Comparison of ENCODE assay signal across 12 cellular contexts in genomic region chr2:160111951-160112798, GRCh38. TPM values are rescaled to one million over a fixed set of nuclear protein-coding genes. Genes with fewer than 3 reads are reported as not detected.
DNase-seq lines count a peak whose midpoint lies in the region; ATAC-seq and TF ChIP-seq lines count a peak whose summit lies in the region.
"Had no signal": no experiment of that assay in that cellular context is flagged by ENCODE, and none has a peak within 500 bp of the region (broad histone marks: within the 10 kb centered on the region; RNA-seq: fewer than 3 reads in every experiment).

No MANE protein-coding gene starts in this region.

- no peaks in the 10 kb centered on the region for H3K36me3 Mint-ChIP-seq in stimulated activated effector memory CD8-positive, alpha-beta T cell treated with anti-CD3 and anti-CD28 coated beads, Interleukin-12 subunit alpha, Interleukin-12 subunit beta, amount 100 ng/mL, for 72 hours
- H3K36me3 Mint-ChIP-seq in activated naive CD8-positive, alpha-beta T cell treated with anti-CD3 and anti-CD28 coated beads for 36 hours = no peaks in the 10 kb centered on the region
- H3K36me3 Mint-ChIP-seq: activated CD4-positive, alpha-beta memory T cell treated with anti-CD3 and anti-CD28 coated beads for 36 hours; activated naive CD8-positive, alpha-beta T cell had no signal

- H3K4me1 Mint-ChIP-seq in stimulated activated effector memory CD8-positive, alpha-beta T cell treated with anti-CD3 and anti-CD28 coated beads, Interleukin-12 subunit alpha, Interleukin-12 subunit beta, amount 100 ng/mL, for 72 hours = no peaks in the 10 kb centered on the region
- H3K4me1 Mint-ChIP-seq in activated naive CD8-positive, alpha-beta T cell treated with anti-CD3 and anti-CD28 coated beads for 36 hours = no peaks in the 10 kb centered on the region

- no peaks in the 10 kb centered on the region for H3K36me3 ChIP-seq in mucosa of descending colon (ENCODE audit: low read depth)

- no peak for DNase-seq in stimulated activated effector memory CD8-positive, alpha-beta T cell treated with anti-CD3 and anti-CD28 coated beads, Interleukin-12 subunit alpha, Interleukin-12 subunit beta, amount 100 ng/mL, for 72 hours (ENCODE audit: low spot score in 2 of 2)
- no peak for DNase-seq in mucosa of descending colon
- no peak for DNase-seq in activated naive CD8-positive, alpha-beta T cell treated with anti-CD3 and anti-CD28 coated beads for 36 hours
- no peak for DNase-seq in NCI-H2196 (lab: John Stamatoyannopoulos, UW; ENCODE audit: unreplicated experiment)
- DNase-seq: activated CD4-positive, alpha-beta memory T cell treated with anti-CD3 and anti-CD28 coated beads for 36 hours; upper lobe of right lung had no signal

- H3K9me3 ChIP-seq in mucosa of descending colon = no peaks in the 10 kb centered on the region
- H3K9me3 ChIP-seq: upper lobe of right lung had no signal

- intact Hi-C loops in mucosa of descending colon (cut with DNase I, micrococcal nuclease) = no loop called here

- peak; percentile 72 for ATAC-seq in GM19025 (IDR thresholded peaks at IDR 0.05; ENCODE audit: low read depth, unreplicated experiment)
- peak; percentile 54 for ATAC-seq in GM21786 (IDR thresholded peaks at IDR 0.05; ENCODE audit: unreplicated experiment)
- ATAC-seq in HG03108 (IDR thresholded peaks at IDR 0.05; ENCODE audit: unreplicated experiment) = peak; percentile 55
- peak; percentile 52 for ATAC-seq in stimulated activated effector memory CD8-positive, alpha-beta T cell treated with anti-CD3 and anti-CD28 coated beads, Interleukin-12 subunit alpha, Interleukin-12 subunit beta, amount 100 ng/mL, for 72 hours
- ATAC-seq in mucosa of descending colon = no peak
- ATAC-seq: sciatic nerve, upper lobe of right lung had no signal

- TF ChIP-seq CTCF in mucosa of descending colon (IDR thresholded peaks at IDR 0.05) = no peak

- no peaks in the 10 kb centered on the region for H3K4me1 ChIP-seq in mucosa of descending colon (ENCODE audit: low read depth)
- H3K4me1 ChIP-seq: upper lobe of right lung had no signal

- no peak overlapping the region for H3K27ac Mint-ChIP-seq in stimulated activated effector memory CD8-positive, alpha-beta T cell treated with anti-CD3 and anti-CD28 coated beads, Interleukin-12 subunit alpha, Interleukin-12 subunit beta, amount 100 ng/mL, for 72 hours
- no peak overlapping the region for H3K27ac Mint-ChIP-seq in activated naive CD8-positive, alpha-beta T cell treated with anti-CD3 and anti-CD28 coated beads for 36 hours
- H3K27ac Mint-ChIP-seq: activated CD4-positive, alpha-beta memory T cell treated with anti-CD3 and anti-CD28 coated beads for 36 hours; activated naive CD8-positive, alpha-beta T cell had no signal

- peaks cover 3% of the 10 kb centered on the region for H3K27me3 Mint-ChIP-seq in activated naive CD8-positive, alpha-beta T cell treated with anti-CD3 and anti-CD28 coated beads for 36 hours

- H3K4me3 Mint-ChIP-seq in stimulated activated effector memory CD8-positive, alpha-beta T cell treated with anti-CD3 and anti-CD28 coated beads, Interleukin-12 subunit alpha, Interleukin-12 subunit beta, amount 100 ng/mL, for 72 hours = no peak overlapping the region
- no peak overlapping the region for H3K4me3 Mint-ChIP-seq in activated naive CD8-positive, alpha-beta T cell treated with anti-CD3 and anti-CD28 coated beads for 36 hours
- H3K4me3 Mint-ChIP-seq: activated CD4-positive, alpha-beta memory T cell treated with anti-CD3 and anti-CD28 coated beads for 36 hours; activated naive CD8-positive, alpha-beta T cell had no signal

- H3K9me3 Mint-ChIP-seq in stimulated activated effector memory CD8-positive, alpha-beta T cell treated with anti-CD3 and anti-CD28 coated beads, Interleukin-12 subunit alpha, Interleukin-12 subunit beta, amount 100 ng/mL, for 72 hours = no peaks in the 10 kb centered on the region
- H3K9me3 Mint-ChIP-seq in activated naive CD8-positive, alpha-beta T cell treated with anti-CD3 and anti-CD28 coated beads for 36 hours = peaks cover 2% of the 10 kb centered on the region
- H3K9me3 Mint-ChIP-seq: activated CD4-positive, alpha-beta memory T cell treated with anti-CD3 and anti-CD28 coated beads for 36 hours had no signal

- no peak overlapping the region for H3K4me3 ChIP-seq in mucosa of descending colon
- H3K4me3 ChIP-seq: upper lobe of right lung had no signal

RNA-seq across cellular contexts. Expression of gene PLA2R1, which starts 49.8 kb away (rescaled TPM):
- total RNA-seq in mucosa of descending colon = 10 to 100 TPM in 2 of 3 donors, 1 to 10 TPM in 1; 8.0 to 19.1 (median 11.1) TPM
- total RNA-seq in activated naive CD8-positive, alpha-beta T cell treated with anti-CD3 and anti-CD28 coated beads for 36 hours = not detected
- total RNA-seq: activated CD4-positive, alpha-beta memory T cell treated with anti-CD3 and anti-CD28 coated beads for 36 hours; T-helper 1 cell treated with Interleukin-12 subunit alpha and Interleukin-12 subunit beta and Interleukin-4 antibody, amounts not matched to agents 30 ng/mL and 1 ng/mL, for 36 hours had no signal

Comparison
In these comparisons a context has a peak if more than half of its experiments do, and no peak if none do; other contexts are left out.
1. RNA of gene PLA2R1, which starts 49.8 kb away (total RNA-seq): 8.0 to 19.1 TPM in mucosa of descending colon; not detected in activated naive CD8-positive, alpha-beta T cell treated with anti-CD3 and anti-CD28 coated beads for 36 hours; every median in the first group is over 4 times any median in the second.